In the genomic region with DNA sequence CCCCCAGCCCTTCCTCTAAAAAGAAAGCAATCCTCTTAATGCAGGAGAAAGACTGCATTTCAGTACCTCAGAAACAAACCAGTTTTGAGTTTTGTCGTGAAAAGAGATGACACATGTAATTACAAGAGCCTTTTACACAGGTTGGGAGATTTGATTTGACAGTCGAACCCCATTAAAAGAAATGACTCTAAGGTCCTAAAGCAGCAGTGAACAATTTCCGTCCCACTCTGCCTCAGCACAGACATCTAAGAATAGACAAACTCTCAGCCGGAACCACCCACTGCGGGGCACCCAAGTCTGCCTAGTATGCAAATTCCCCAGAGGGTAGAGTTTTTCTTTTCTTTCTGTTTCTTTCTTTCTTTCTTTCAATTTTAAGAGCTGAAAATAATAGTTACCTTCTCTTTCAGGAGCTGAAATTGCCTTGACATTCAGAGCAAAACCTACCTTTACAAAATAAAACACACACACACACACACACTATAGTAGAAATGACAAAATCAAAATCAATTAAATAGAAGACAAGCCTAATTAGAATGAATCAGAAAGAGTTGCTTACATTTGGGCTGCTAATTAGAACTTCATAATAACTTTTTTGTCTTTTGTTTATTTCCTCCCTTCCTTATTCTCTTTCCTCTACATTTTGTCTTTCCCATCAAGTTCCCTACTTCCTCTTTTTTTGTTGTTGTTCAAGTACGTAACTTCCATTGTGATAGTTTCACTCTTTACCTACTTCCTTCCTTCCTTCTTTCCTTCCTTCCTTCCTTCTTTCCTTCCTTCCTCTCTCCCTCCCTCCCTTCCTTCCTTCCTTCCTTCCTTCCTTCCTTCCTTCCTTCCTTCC, we compare ENCODE assay signal across 8 cellular contexts.
DNase-seq lines count a peak whose midpoint lies in the region; ATAC-seq, FAIRE-seq and TF ChIP-seq lines count a peak whose summit lies in the region.

No MANE protein-coding gene starts in this region.

- peak overlapping the region; percentile 43; the same call in 1 of the 2 replicates for H3K27ac ChIP-seq in HUES6 (ENCODE audit: low read depth, low read length)
- no peak overlapping the region for H3K27ac ChIP-seq in thyroid gland

- H3K9ac ChIP-seq in HUES6 (ENCODE audit: low read length), result peak overlapping the region; percentile 20

- TF ChIP-seq POLR2A in thyroid gland (IDR thresholded peaks at IDR 0.05), result no peak

- H3K4me3 ChIP-seq in HUES6 (ENCODE audit: low read depth, low read length) (no peak overlapping the region), thyroid gland (replicated peaks in 1 of 3) (no peak overlapping the region)

- ATAC-seq in GM21576 (IDR thresholded peaks at IDR 0.05; ENCODE audit: unreplicated experiment), result peak; percentile 96

- H3K4me1 ChIP-seq in HUES6 (ENCODE audit: control insufficient read depth, insufficient read depth, low read length), result peaks cover 21% of the 10 kb centered on the region
- no peaks in the 10 kb centered on the region for H3K4me1 ChIP-seq in thyroid gland

- H3K36me3 ChIP-seq in HUES6 (ENCODE audit: control insufficient read depth, insufficient read depth, low read length), result no peaks in the 10 kb centered on the region
- no peaks in the 10 kb centered on the region for H3K36me3 ChIP-seq in thyroid gland

- H3K27me3 ChIP-seq in HUES6 (ENCODE audit: control insufficient read depth, insufficient read depth, low read length) (no peaks in the 10 kb centered on the region), thyroid gland (no peaks in the 10 kb centered on the region)

- DNase-seq in GM13977 (ENCODE audit: low spot score) (peak; percentile 76), germinal center (ENCODE audit: low spot score) (peak; percentile 73), D721Med (ENCODE audit: insufficient read length, low spot score) (no peak), NCI-H1105 (lab: John Stamatoyannopoulos, UW) (no peak), thyroid gland (no peak)
- no peak for DNase-seq in stimulated activated CD4-positive, alpha-beta T cell treated with anti-CD3 and anti-CD28 coated beads, Interleukin-15, amount 100 ng/mL, for 24 hours

- H3K9me3 ChIP-seq in HUES6 (ENCODE audit: control insufficient read depth, insufficient read depth, low read depth, low read length), result peaks cover under 1% of the 10 kb centered on the region; the same call in 1 of the 2 replicates
- no peaks in the 10 kb centered on the region for H3K9me3 ChIP-seq in thyroid gland

- intact Hi-C loops in thyroid gland (cut with DNase I), result no loop called here

- no peak for FAIRE-seq in D721Med (lab: Jason Lieb, UNC)

- WGBS in thyroid gland, 2 donors, result 44 to 48% methylated on average over 6 of the region's 6 CpGs

- in situ Hi-C loops in GM13977 (cut with MboI; ENCODE audit: low pct_unique_long_range_greater_than_20kb, low sequenced_read_pairs, unreplicated experiment), result no loop called here

- no peak for TF ChIP-seq CTCF in GM13977 (IDR thresholded peaks at IDR 0.05; ENCODE audit: extremely low read depth, insufficient read depth, missing control alignments)
- TF ChIP-seq CTCF in D721Med (IDR thresholded peaks at IDR 0.05; ENCODE audit: insufficient read depth, missing control alignments), result no peak
- TF ChIP-seq CTCF in thyroid gland (IDR thresholded peaks at IDR 0.05), result no peak

Comparison
In these comparisons a context has a peak if more than half of its experiments do, and no peak if none do; other contexts are left out.
1. DNase-seq: peak in GM13977 (single experiment) and germinal center (single experiment); none in D721Med (single experiment), NCI-H1105 (single experiment), thyroid gland (0 of 2) and stimulated activated CD4-positive, alpha-beta T cell treated with anti-CD3 and anti-CD28 coated beads, Interleukin-15, amount 100 ng/mL, for 24 hours (single experiment).